In genomic region chr11:13229136-13229535, GRCh38 we compare ENCODE assay signal across 21 cellular contexts. TPM values are rescaled to one million over a fixed set of nuclear protein-coding genes. Genes with fewer than 3 reads are reported as not detected.
A peak's percentile ranks its signal among the peaks of the same experiment; 100 is the strongest.
DNase-seq lines count a peak whose midpoint lies in the region; ATAC-seq and TF ChIP-seq lines count a peak whose summit lies in the region.
"Had no signal": no experiment of that assay in that cellular context is flagged by ENCODE, and none has a peak within 500 bp of the region (broad histone marks: within the 10 kb centered on the region; RNA-seq: fewer than 3 reads in every experiment).

No MANE protein-coding gene starts in this region.

- H4K12ac ChIP-seq in trophoblast cell (ENCODE audit: low read depth, low read length) = no peak overlapping the region

- no peak for TF ChIP-seq POLR2A in suprapubic skin (IDR thresholded peaks at IDR 0.05)

- no peak overlapping the region for H3K4me2 ChIP-seq in trophoblast cell (ENCODE audit: low read length)

- peaks cover 16% of the 10 kb centered on the region for H3K79me1 ChIP-seq in trophoblast cell (ENCODE audit: low read length)

- TF ChIP-seq CTCF in suprapubic skin (IDR thresholded peaks at IDR 0.05) = no peak

- DNase-seq in AG20443 (ENCODE audit: low spot score) (peak; percentile 57), NCI-H69 (lab: John Stamatoyannopoulos, UW) (peak; percentile 39), kidney tubule cell (ENCODE audit: low spot score) (peak; percentile 25), trophoblast cell (no peak), activated gamma-delta T cell treated with Interleukin-2 at 50 U/mL for 16 hours (no peak), suprapubic skin (ENCODE audit: low spot score in 2 of 2) (no peak), SIG-M5 treated with dmso at 0.1 percent for 504 hours (lab: John Stamatoyannopoulos, UW; ENCODE audit: unreplicated experiment) (no peak)
- DNase-seq in activated T-cell treated with anti-CD3 and anti-CD28 coated beads, Interleukin-2, amount 50 U/mL, for 4 hours = no peak
- DNase-seq: activated CD4-positive, alpha-beta memory T cell treated with anti-CD3 and anti-CD28 coated beads for 36 hours; activated T-cell treated with anti-CD3 and anti-CD28 coated beads, Interleukin-2, amount 50 U/mL, for 1 hour; colonic mucosa; gastrocnemius medialis; HCEC 1CT; KBM-7; NCI-H2029 treated with DMSO at 0.1 percent for 48 hours; NCI-H510A treated with DMSO at 0.1 percent for 48 hours; psoas muscle; T-helper 1 cell had no signal

- H3K4ac ChIP-seq in trophoblast cell (ENCODE audit: low read depth, low read length) = no peak overlapping the region

- H2AFZ ChIP-seq in trophoblast cell (ENCODE audit: insufficient read depth, low read length, poor library complexity) = no peak overlapping the region

- H4K91ac ChIP-seq in trophoblast cell (ENCODE audit: low read depth, low read length) = no peak overlapping the region

- no peak for ATAC-seq in activated T-cell treated with anti-CD3 and anti-CD28 coated beads, Interleukin-2, amount 50 U/mL, for 4 hours
- ATAC-seq: gastrocnemius medialis, psoas muscle had no signal

- no peaks in the 10 kb centered on the region for H3K27me3 Mint-ChIP-seq in activated T-cell treated with anti-CD3 and anti-CD28 coated beads, Interleukin-2, amount 50 U/mL, for 4 hours (ENCODE audit: low read depth)
- H3K27me3 Mint-ChIP-seq: activated CD4-positive, alpha-beta memory T cell treated with anti-CD3 and anti-CD28 coated beads for 36 hours had no signal

- H3K4me3 Mint-ChIP-seq in activated T-cell treated with anti-CD3 and anti-CD28 coated beads, Interleukin-2, amount 50 U/mL, for 4 hours = no peak overlapping the region
- H3K4me3 Mint-ChIP-seq: activated CD4-positive, alpha-beta memory T cell treated with anti-CD3 and anti-CD28 coated beads for 36 hours; activated naive CD4-positive, alpha-beta T cell treated with anti-CD3 and anti-CD28 coated beads, Interleukin-2, amount 50 U/mL, for 24 hours; CD4-positive, alpha-beta memory T cell had no signal

- H2BK12ac ChIP-seq in trophoblast cell (ENCODE audit: low read length) = peak overlapping the region; percentile 7

- no peak overlapping the region for H2AK5ac ChIP-seq in trophoblast cell (ENCODE audit: low read length)

- H3K4me1 ChIP-seq in trophoblast cell (ENCODE audit: control insufficient read depth in 1 of 2, insufficient read depth in 2 of 2, low read length in 2 of 2) (peaks cover 2 to 10% of the 10 kb centered on the region in 2 experiments), suprapubic skin (peaks cover 12% of the 10 kb centered on the region)
- H3K4me1 ChIP-seq: colonic mucosa, gastrocnemius medialis, psoas muscle had no signal

- H3K27ac ChIP-seq in trophoblast cell (ENCODE audit: low read depth, low read length) = no peak overlapping the region
- H3K27ac ChIP-seq in suprapubic skin = no peak overlapping the region
- H3K27ac ChIP-seq: colonic mucosa, gastrocnemius medialis, psoas muscle, VCaP had no signal

- H3K36me3 ChIP-seq in trophoblast cell (ENCODE audit: control insufficient read depth in 1 of 2, insufficient read depth in 2 of 2, low read length in 2 of 2) (no peaks in the 10 kb centered on the region), suprapubic skin (no peaks in the 10 kb centered on the region)
- H3K36me3 ChIP-seq: colonic mucosa, gastrocnemius medialis had no signal

- H3K18ac ChIP-seq in trophoblast cell (ENCODE audit: low read length) = no peak overlapping the region

- no peak overlapping the region for H3K23ac ChIP-seq in trophoblast cell (ENCODE audit: low read length)

- H2BK5ac ChIP-seq in trophoblast cell (ENCODE audit: low read depth, low read length, poor library complexity) = no peak overlapping the region

- WGBS in trophoblast cell (ENCODE audit: extremely low coverage, insufficient coverage, insufficient read length) = no CpG with 5 or more reads among the region's 4 CpGs
- WGBS in suprapubic skin = 42% methylated on average over 2 of the region's 4 CpGs

- H3K36me3 Mint-ChIP-seq in activated T-cell treated with anti-CD3 and anti-CD28 coated beads, Interleukin-2, amount 50 U/mL, for 4 hours (ENCODE audit: insufficient read depth) = no peaks in the 10 kb centered on the region
- H3K36me3 Mint-ChIP-seq: activated CD4-positive, alpha-beta memory T cell treated with anti-CD3 and anti-CD28 coated beads for 36 hours; CD4-positive, alpha-beta memory T cell had no signal

- H4K8ac ChIP-seq in trophoblast cell (ENCODE audit: low read depth, low read length) = no peak overlapping the region

- no peaks in the 10 kb centered on the region for H3K27me3 ChIP-seq in trophoblast cell (ENCODE audit: insufficient read depth, low read length)
- no peaks in the 10 kb centered on the region for H3K27me3 ChIP-seq in suprapubic skin
- H3K27me3 ChIP-seq: colonic mucosa, gastrocnemius medialis had no signal

- TF ChIP-seq EP300 in suprapubic skin (IDR thresholded peaks at IDR 0.05) = no peak

- H3K4me3 ChIP-seq in trophoblast cell (ENCODE audit: low read depth, low read length) = no peak overlapping the region
- no peak overlapping the region for H3K4me3 ChIP-seq in suprapubic skin
- H3K4me3 ChIP-seq: colonic mucosa, gastrocnemius medialis, psoas muscle had no signal

- H2BK120ac ChIP-seq in trophoblast cell (ENCODE audit: insufficient read depth, low read length, poor library complexity) = no peak overlapping the region

- no peaks in the 10 kb centered on the region for H3K79me2 ChIP-seq in trophoblast cell (ENCODE audit: control insufficient read depth, insufficient read depth, low read length, poor library complexity)

- no peaks in the 10 kb centered on the region for H3K9me3 Mint-ChIP-seq in activated T-cell treated with anti-CD3 and anti-CD28 coated beads, Interleukin-2, amount 50 U/mL, for 4 hours
- H3K9me3 Mint-ChIP-seq: activated CD4-positive, alpha-beta memory T cell treated with anti-CD3 and anti-CD28 coated beads for 36 hours; activated naive CD4-positive, alpha-beta T cell treated with anti-CD3 and anti-CD28 coated beads, Interleukin-2, amount 50 U/mL, for 24 hours; CD4-positive, alpha-beta memory T cell had no signal

- H3K9ac ChIP-seq in trophoblast cell (ENCODE audit: low read length) = no peak overlapping the region

- no peak overlapping the region for H3K14ac ChIP-seq in trophoblast cell (ENCODE audit: low read length)

- no peaks in the 10 kb centered on the region for H3K9me3 ChIP-seq in trophoblast cell (ENCODE audit: insufficient read depth, low read depth, low read length)
- no peaks in the 10 kb centered on the region for H3K9me3 ChIP-seq in suprapubic skin
- H3K9me3 ChIP-seq: colonic mucosa, gastrocnemius medialis, psoas muscle had no signal

- H3K4me1 Mint-ChIP-seq in activated T-cell treated with anti-CD3 and anti-CD28 coated beads, Interleukin-2, amount 50 U/mL, for 4 hours (ENCODE audit: low read depth) = peaks cover 3% of the 10 kb centered on the region

RNA-seq across cellular contexts. Expression of gene BMAL1, which starts 48.5 kb away (rescaled TPM):
- 18.8 and 20.8 TPM in 2 replicates for polyA plus RNA-seq in trophoblast cell (2013)
- total RNA-seq in suprapubic skin = 100 to 1,000 TPM in 1 of 4 donors, 10 to 100 TPM in 3; 57.8 to 143 (median 80.8) TPM
- total RNA-seq in activated T-cell treated with anti-CD3 and anti-CD28 coated beads, Interleukin-2, amount 50 U/mL, for 4 hours = 10 to 100 TPM in 2 of 3 donors, 1 to 10 TPM in 1; 8.8 to 15.5 (median 14.0) TPM

Comparison
In these comparisons a context has a peak if more than half of its experiments do, and no peak if none do; other contexts are left out.
1. DNase-seq: peak in AG20443 (single experiment), NCI-H69 (single experiment) and kidney tubule cell (single experiment); none in trophoblast cell (0 of 2), activated gamma-delta T cell treated with Interleukin-2 at 50 U/mL for 16 hours (single experiment), suprapubic skin (0 of 2), activated T-cell treated with anti-CD3 and anti-CD28 coated beads, Interleukin-2, amount 50 U/mL, for 4 hours (single experiment) and SIG-M5 treated with dmso at 0.1 percent for 504 hours (single experiment).